ENCODE assay signal across 15 cellular contexts in genomic region chr4:152588869-152589268, GRCh38.
"Had no signal": no experiment of that assay in that cellular context is flagged by ENCODE, and none has a peak within 500 bp of the region (broad histone marks: within the 10 kb centered on the region; RNA-seq: fewer than 3 reads in every experiment).

No MANE protein-coding gene starts in this region.

- H3K4me3 ChIP-seq: ascending aorta, coronary artery, gastroesophageal sphincter, heart left ventricle, left lung, tibial artery had no signal

- H3K9ac ChIP-seq: parathyroid adenoma had no signal

- H3K79me2 ChIP-seq: parathyroid adenoma had no signal

- H3K4me1 ChIP-seq: ascending aorta had no signal

- H3K36me3 ChIP-seq: ascending aorta, gastroesophageal sphincter, heart left ventricle, left lung, tibial artery had no signal

- H2AFZ ChIP-seq: parathyroid adenoma had no signal

- H3K27ac ChIP-seq: ascending aorta, coronary artery, heart left ventricle, left lung, parathyroid adenoma, tibial artery had no signal

- ATAC-seq: activated T-cell treated with anti-CD3 and anti-CD28 coated beads, Interleukin-2, amount 50 U/mL, for 72 hours; gastroesophageal sphincter; heart left ventricle; left lung; stimulated activated naive CD8-positive, alpha-beta T cell treated with anti-CD3 and anti-CD28 coated beads, Interleukin-15, Interleukin-2, amounts not matched to agents 100 U/mL and 50 U/mL, for 24 hours had no signal

- DNase-seq: activated CD4-positive, alpha-beta T cell treated with anti-CD3 and anti-CD28 coated beads, Interleukin-2, amount 50 U/mL, for 4 hours; activated effector memory CD4-positive, alpha-beta T cell treated with anti-CD3 and anti-CD28 coated beads, Interleukin-2, amount 50 U/mL, for 16 hours; activated T-cell treated with anti-CD3 and anti-CD28 coated beads, Interleukin-2, amount 50 U/mL, for 72 hours; erythroblast; heart left ventricle; left lung; stimulated activated CD4-positive, alpha-beta T cell treated with anti-CD3 and anti-CD28 coated beads, Interleukin-12 subunit alpha, Interleukin-12 subunit beta, amount 100 ng/mL, for 4 hours; stimulated activated CD4-positive, alpha-beta T cell treated with anti-CD3 and anti-CD28 coated beads, Interleukin-1b, Interleukin-23, amount 100 ng/mL, for 48 hours; stimulated activated naive CD8-positive, alpha-beta T cell treated with anti-CD3 and anti-CD28 coated beads, Interleukin-15, Interleukin-2, amounts not matched to agents 100 U/mL and 50 U/mL, for 24 hours; substantia nigra; tibial artery had no signal

- H3K27me3 ChIP-seq: ascending aorta, gastroesophageal sphincter, heart left ventricle, left lung had no signal

- H3K9me3 ChIP-seq: ascending aorta, gastroesophageal sphincter, heart left ventricle, left lung, tibial artery had no signal
